Comparison of ENCODE assay signal across 22 cellular contexts in the genomic region with DNA sequence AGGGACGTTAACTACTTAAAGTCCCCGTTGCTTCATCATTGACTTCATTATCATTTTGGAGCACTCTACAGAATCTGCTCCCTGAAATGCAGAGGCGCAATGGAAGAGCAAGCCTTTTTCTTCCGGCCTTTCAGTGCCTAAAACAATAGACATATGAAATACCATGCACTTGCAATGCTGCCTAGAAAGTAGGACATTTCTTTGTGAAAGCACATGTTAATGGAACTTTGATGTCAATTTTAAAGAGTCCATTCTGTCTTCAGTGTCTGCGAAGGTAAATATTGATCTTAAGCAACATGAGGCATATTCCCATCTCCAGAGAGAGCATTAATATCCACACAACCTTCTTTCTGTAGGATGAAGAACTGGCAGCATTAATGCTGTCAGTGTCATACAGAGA. TPM values are rescaled to one million over a fixed set of nuclear protein-coding genes. Genes with fewer than 3 reads are reported as not detected.
DNase-seq lines count a peak whose midpoint lies in the region; ATAC-seq and TF ChIP-seq lines count a peak whose summit lies in the region.
"Had no signal": no experiment of that assay in that cellular context is flagged by ENCODE, and none has a peak within 500 bp of the region (broad histone marks: within the 10 kb centered on the region; RNA-seq: fewer than 3 reads in every experiment).

No MANE protein-coding gene starts in this region.

- no peaks in the 10 kb centered on the region for H3K9me3 Mint-ChIP-seq in naive thymus-derived CD4-positive, alpha-beta T cell
- H3K9me3 Mint-ChIP-seq: CD4-positive, alpha-beta T cell; H9; HFFc6 had no signal

- H3K4ac ChIP-seq in IMR-90 (ENCODE audit: low read depth, low read length): peak overlapping the region; percentile 61; the same call in 1 of the 2 replicates

- H3K27ac ChIP-seq in IMR-90 (ENCODE audit: insufficient read depth, low read length): peak overlapping the region; percentile 72
- H3K27ac ChIP-seq in angular gyrus (ENCODE audit: low read depth, low read length): peak overlapping the region; percentile 23
- peak overlapping the region; percentile 7 for H3K27ac ChIP-seq in foreskin keratinocyte
- peak overlapping the region; percentile 32 for H3K27ac ChIP-seq in substantia nigra (ENCODE audit: low read depth, low read length, poor library complexity, severe bottlenecking)
- no peak overlapping the region for H3K27ac ChIP-seq in naive thymus-derived CD4-positive, alpha-beta T cell (ENCODE audit: low read depth, low read length)
- H3K27ac ChIP-seq: HL-60 had no signal

- peak overlapping the region; percentile 46; the same call in 2 of the 3 replicates for H2BK15ac ChIP-seq in IMR-90 (ENCODE audit: low read depth, low read length)

- no TSS peak for BruUV-seq in IMR-90 (replicated peaks; lab: Mats Ljungman, UMichigan)

- peak overlapping the region; percentile 9; the same call in 1 of the 2 replicates for H3K9ac ChIP-seq in IMR-90 (ENCODE audit: low read depth, low read length)

- in situ Hi-C loops in IMR-90 (cut with MboI; ENCODE audit: low sequenced_read_pairs): no loop called here

- peaks cover 22 to 62% of the 10 kb centered on the region in 2 experiments for H3K79me1 ChIP-seq in IMR-90 (ENCODE audit: low read depth in 1 of 2, low read length in 2 of 2)

- H3K36me3 Mint-ChIP-seq in naive thymus-derived CD4-positive, alpha-beta T cell: peaks cover 0 to 30% (median 0%) of the 10 kb centered on the region in 5 donors

- no peak for TF ChIP-seq POLR2A in IMR-90 (IDR thresholded peaks at IDR 0.05; ENCODE audit: low read depth, low read length)

- H2BK20ac ChIP-seq in IMR-90 (ENCODE audit: low read depth, low read length): peak overlapping the region; percentile 84

- H2BK5ac ChIP-seq in IMR-90 (ENCODE audit: low read depth, low read length, poor library complexity, severe bottlenecking): peak overlapping the region; percentile 100

- CTCF ChIA-PET in IMR-90 (lab: Yijun Ruan, JAX): interaction anchor here (1.4 to 2.2 kb wide), 2 partner anchors 10 to 35 kb away, joined by 4 to 12 read pairs; no protein-coding TSS in a partner anchor
- CTCF ChIA-PET in naive thymus-derived CD4-positive, alpha-beta T cell (lab: Charles Lee): no interaction called here

- 0 out of 2 replicates have a peak overlapping the region, but pooled peaks have one; percentile 17 for H3K4me2 ChIP-seq in IMR-90 (ENCODE audit: low read depth, low read length)

- H2AK9ac ChIP-seq in IMR-90 (replicated peaks; ENCODE audit: low read depth, low read length, poor library complexity): no peak overlapping the region

- peak overlapping the region; percentile 69 for H2AK5ac ChIP-seq in IMR-90 (ENCODE audit: low read depth, low read length)

- H3K4me1 Mint-ChIP-seq in naive thymus-derived CD4-positive, alpha-beta T cell: peaks cover 0 to 11% (median 3%) of the 10 kb centered on the region in 7 donors

- no peak overlapping the region for H3K4me3 Mint-ChIP-seq in naive thymus-derived CD4-positive, alpha-beta T cell
- H3K4me3 Mint-ChIP-seq: CD4-positive, alpha-beta T cell; H9; HFFc6 had no signal

- H3K9me3 ChIP-seq in IMR-90 (ENCODE audit: control insufficient read depth, insufficient read depth, low read length): no peaks in the 10 kb centered on the region
- H3K9me3 ChIP-seq in naive thymus-derived CD4-positive, alpha-beta T cell (ENCODE audit: control insufficient read depth in 2 of 3, low read length in 3 of 3): no peaks in the 10 kb centered on the region

- TF ChIP-seq CTCF in IMR-90 (conservative IDR thresholded peaks at IDR 0.05; ENCODE audit: low read depth, low read length): no peak
- no peak for TF ChIP-seq CTCF in foreskin keratinocyte (conservative IDR thresholded peaks at IDR 0.05)

- peak overlapping the region; percentile 65 for H3K23ac ChIP-seq in IMR-90 (ENCODE audit: low read depth, low read length)

- peak overlapping the region; percentile 83 for H4K91ac ChIP-seq in IMR-90 (ENCODE audit: insufficient read depth, low read depth, low read length)

- no peak overlapping the region for H2AFZ ChIP-seq in IMR-90 (replicated peaks; ENCODE audit: low read length, poor library complexity)

- H3K56ac ChIP-seq in IMR-90 (ENCODE audit: extremely low read depth, insufficient read depth, low read length): 0 out of 2 replicates have a peak overlapping the region, but pooled peaks have one; percentile 16

- H3K36me3 ChIP-seq in IMR-90 (ENCODE audit: control insufficient read depth, insufficient read depth, low read length): peaks cover 3% of the 10 kb centered on the region; the same call in 1 of the 2 replicates
- no peaks in the 10 kb centered on the region for H3K36me3 ChIP-seq in naive thymus-derived CD4-positive, alpha-beta T cell (ENCODE audit: control insufficient read depth in 2 of 3, insufficient read depth in 3 of 3, low read length in 3 of 3)

- WGBS in IMR-90 (ENCODE audit: extremely low coverage in 2 of 2, insufficient read length in 1 of 2), 2 experiments: 60% methylated on average over 1 of the region's 5 CpGs; no CpG with 5 or more reads in 1 of the 2 experiments

- H3K27me3 Mint-ChIP-seq in naive thymus-derived CD4-positive, alpha-beta T cell: no peaks in the 10 kb centered on the region

- peak overlapping the region; percentile 90 for H3K18ac ChIP-seq in IMR-90 (ENCODE audit: low read depth, low read length)

- DNase-seq in IMR-90 (no peak), foreskin keratinocyte (no peak), substantia nigra (lab: John Stamatoyannopoulos, UW) (peak in 1 of 49 donors; percentile 11)
- no peak for DNase-seq in activated CD4-positive, alpha-beta T cell treated with anti-CD3 and anti-CD28 coated beads for 48 hours
- no peak for DNase-seq in naive thymus-derived CD4-positive, alpha-beta T cell
- DNase-seq: CD4-positive, alpha-beta T cell; COR-L47; DND-41; H9; HFFc6; KG1; NCI-H1092 treated with DMSO at 0.1 percent for 48 hours; NCI-H1436 treated with DMSO at 0.1 percent for 48 hours; NCI-H2029; NCI-H2171 treated with DMSO at 0.1 percent for 48 hours; NCI-H524 treated with DMSO at 0.1 percent for 48 hours; Right ventricle myocardium superior had no signal

- no peaks in the 10 kb centered on the region for H4K20me1 ChIP-seq in IMR-90 (ENCODE audit: insufficient read depth, low read length)

- peaks cover 16% of the 10 kb centered on the region for H3K9me1 ChIP-seq in IMR-90 (ENCODE audit: insufficient read depth, low read length)

- H3K27ac Mint-ChIP-seq in naive thymus-derived CD4-positive, alpha-beta T cell: no peak overlapping the region
- H3K27ac Mint-ChIP-seq: CD4-positive, alpha-beta T cell; H9 had no signal

- peak overlapping the region; percentile 68 to 94 for H4K8ac ChIP-seq in IMR-90 (ENCODE audit: low read depth in 2 of 2, low read length in 2 of 2)

- POLR2A ChIA-PET in IMR-90 (lab: Charles Lee; ENCODE audit: unreplicated experiment): no interaction called here
- POLR2A ChIA-PET in naive thymus-derived CD4-positive, alpha-beta T cell (lab: Charles Lee): no interaction called here

- no peak overlapping the region for H3K4me3 ChIP-seq in IMR-90 (ENCODE audit: insufficient read depth, low read depth, low read length)
- no peak overlapping the region for H3K4me3 ChIP-seq in naive thymus-derived CD4-positive, alpha-beta T cell (ENCODE audit: low read length)
- H3K4me3 ChIP-seq: GM12878 had no signal

- no peak for TF ChIP-seq RAD21 in IMR-90 (IDR thresholded peaks at IDR 0.05; ENCODE audit: low read length)

- intact Hi-C loops in IMR-90 (cut with micrococcal nuclease): loop anchor here (5.0 kb wide), 1 partner anchor 33 kb away; no protein-coding TSS in a partner anchor
- intact Hi-C loops in naive thymus-derived CD4-positive, alpha-beta T cell (cut with micrococcal nuclease): no loop called here

- peak overlapping the region; percentile 77 for H2BK120ac ChIP-seq in IMR-90 (ENCODE audit: low read depth, low read length)

- ATAC-seq in IMR-90 (ENCODE audit: low read depth): no peak
- ATAC-seq in foreskin keratinocyte: no peak
- ATAC-seq in GM18511 (IDR thresholded peaks at IDR 0.05; ENCODE audit: unreplicated experiment): no peak
- no peak for ATAC-seq in naive thymus-derived CD4-positive, alpha-beta T cell
- ATAC-seq: GM12878 had no signal

- H3K4me1 ChIP-seq in IMR-90 (ENCODE audit: control insufficient read depth, insufficient read depth, low read length) (peaks cover 33% of the 10 kb centered on the region), foreskin keratinocyte (peaks cover 67% of the 10 kb centered on the region)
- no peaks in the 10 kb centered on the region for H3K4me1 ChIP-seq in naive thymus-derived CD4-positive, alpha-beta T cell (ENCODE audit: control insufficient read depth in 2 of 2, insufficient read depth in 2 of 2, low read length in 2 of 2)

- peak overlapping the region; percentile 69 for H3K14ac ChIP-seq in IMR-90 (replicated peaks; ENCODE audit: low read depth, low read length)

- H4K5ac ChIP-seq in IMR-90 (ENCODE audit: low read depth, low read length): peak overlapping the region; percentile 86; the same call in 1 of the 2 replicates

- H3K27me3 ChIP-seq in IMR-90 (ENCODE audit: control insufficient read depth, insufficient read depth, low read length) (no peaks in the 10 kb centered on the region), foreskin keratinocyte (no peaks in the 10 kb centered on the region)
- no peaks in the 10 kb centered on the region for H3K27me3 ChIP-seq in naive thymus-derived CD4-positive, alpha-beta T cell (ENCODE audit: control insufficient read depth in 2 of 2, insufficient read depth in 2 of 2, low read length in 2 of 2)

- dilution Hi-C loops in IMR-90 (cut with HindIII; ENCODE audit: low sequenced_read_pairs, unreplicated experiment): no loop called here

TF ChIP-seq in IMR-90, 13 proteins besides CTCF, POLR2A, EP300 and RAD21:
- no peak for TF ChIP-seq RFX5 (IDR thresholded peaks at IDR 0.05; ENCODE audit: low read depth, low read length)
TF ChIP-seq in IMR-90: peak in this region for 0.

RNA-seq across cellular contexts. Expression of a gene that starts 36.4 kb away (rescaled TPM):
- total RNA-seq in IMR-90 (2012; rRNA removed) (83.6 and 93.4 TPM in 2 replicates), foreskin keratinocyte (78.7 and 140 TPM in 2 replicates)
- polyA plus RNA-seq in IMR-90 (2012; rRNA removed) (20.4 and 23.3 TPM in 2 replicates), foreskin keratinocyte (9.1 and 14.7 TPM in 2 replicates)
- 3.8 and 6.3 TPM in 2 replicates for polyA plus RNA-seq in IMR-90 (2012; cell fraction: cytosol; rRNA removed)
- 2.9 and 17.7 TPM in 2 replicates for polyA plus RNA-seq in IMR-90 (2012; cell fraction: nucleus; rRNA removed; ENCODE audit: low replicate concordance)
- 1 to 10 TPM in 1 of 5 experiments, under 1 TPM in 4; 0.16 to 8.9 (median 0.49) TPM for total RNA-seq in naive thymus-derived CD4-positive, alpha-beta T cell
- polyA plus RNA-seq in naive thymus-derived CD4-positive, alpha-beta T cell: under 1 TPM; 0.19 to 0.28 TPM
- total RNA-seq: OCI-LY7 had no signal
